Comparison of ENCODE assay signal across 27 cellular contexts in the genomic region with DNA sequence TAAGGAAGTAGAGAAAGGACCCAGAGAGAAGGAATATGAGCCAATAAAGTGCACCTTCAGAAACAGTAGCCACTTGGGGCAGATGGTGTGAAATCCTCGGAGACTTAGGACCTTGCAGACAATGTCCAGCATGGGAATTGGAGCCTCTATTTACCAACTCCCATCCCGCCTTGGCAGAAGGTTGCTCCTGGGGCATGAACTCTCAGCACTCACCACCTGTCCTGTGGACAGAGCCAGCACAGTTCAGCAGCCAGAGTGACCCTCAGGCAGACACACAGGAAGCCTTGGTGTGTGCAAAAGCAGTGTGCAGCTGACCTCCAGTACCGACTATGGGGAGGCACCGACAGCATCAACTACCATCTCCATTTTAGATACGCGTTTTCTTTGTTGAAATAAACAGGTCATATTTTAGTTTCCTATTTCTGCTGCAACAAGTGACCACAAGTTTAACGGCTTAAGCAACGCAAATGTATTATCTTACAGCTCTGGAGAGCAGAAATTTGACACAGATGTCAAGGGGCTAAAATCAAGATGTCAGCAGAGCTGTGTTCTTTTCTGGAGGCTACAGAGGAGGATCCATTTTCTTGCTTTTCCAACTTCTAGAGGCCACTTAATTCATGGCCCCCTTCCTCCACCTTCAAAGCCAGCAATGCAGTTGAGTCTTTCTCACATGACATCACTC.
"Had no signal": no experiment of that assay in that cellular context is flagged by ENCODE, and none has a peak within 500 bp of the region (broad histone marks: within the 10 kb centered on the region; RNA-seq: fewer than 3 reads in every experiment).

No MANE protein-coding gene starts in this region.

- H3K27ac ChIP-seq: stomach, suprapubic skin, testis, thoracic aorta, thyroid gland, tibial artery, tibial nerve, transverse colon, upper lobe of left lung, upper lobe of right lung, uterus, vagina had no signal

- H3K4me3 ChIP-seq: stomach, suprapubic skin, testis, thoracic aorta, thyroid gland, tibial artery, tibial nerve, transverse colon, upper lobe of left lung, upper lobe of right lung, uterus, vagina had no signal

- H3K4me3 Mint-ChIP-seq: stimulated activated effector memory CD8-positive, alpha-beta T cell treated with anti-CD3 and anti-CD28 coated beads, Interleukin-12 subunit alpha, Interleukin-12 subunit beta, amount 100 ng/mL, for 72 hours; stimulated activated memory B cell treated with anti-CD40 and anti-IgM and Interleukin-4, amounts not matched to agents 10 μg/mL and 1 μg/mL and 100 μg/mL, for 72 hours; stimulated activated naive B cell treated with anti-CD40 and anti-IgM and Interleukin-4, amounts not matched to agents 10 μg/mL and 1 μg/mL and 100 μg/mL, for 72 hours; stimulated activated naive CD8-positive, alpha-beta T cell treated with anti-CD3 and anti-CD28 coated beads, Interleukin-15, amount 100 ng/mL, for 72 hours; stimulated activated naive CD8-positive, alpha-beta T cell treated with anti-CD3 and anti-CD28 coated beads, Interleukin-15, Interleukin-2, amounts not matched to agents 100 ng/mL and 50 ng/mL, for 24 hours; type B pancreatic cell had no signal

- H3K27ac Mint-ChIP-seq: stimulated activated effector memory CD8-positive, alpha-beta T cell treated with anti-CD3 and anti-CD28 coated beads, Interleukin-12 subunit alpha, Interleukin-12 subunit beta, amount 100 ng/mL, for 72 hours; stimulated activated memory B cell treated with anti-CD40 and anti-IgM and Interleukin-4, amounts not matched to agents 10 μg/mL and 1 μg/mL and 100 μg/mL, for 72 hours; stimulated activated naive B cell treated with anti-CD40 and anti-IgM and Interleukin-4, amounts not matched to agents 10 μg/mL and 1 μg/mL and 100 μg/mL, for 72 hours; stimulated activated naive CD8-positive, alpha-beta T cell treated with anti-CD3 and anti-CD28 coated beads, Interleukin-15, amount 100 ng/mL, for 72 hours; stimulated activated naive CD8-positive, alpha-beta T cell treated with anti-CD3 and anti-CD28 coated beads, Interleukin-15, Interleukin-2, amounts not matched to agents 100 ng/mL and 50 ng/mL, for 24 hours; type B pancreatic cell had no signal

- H3K9me3 ChIP-seq: suprapubic skin, testis, thoracic aorta, thyroid gland, transverse colon, upper lobe of right lung, uterus, vagina had no signal

- H3K4me1 ChIP-seq: stomach, suprapubic skin, testis, thyroid gland, tibial artery, tibial nerve, transverse colon, upper lobe of left lung, upper lobe of right lung, uterus, vagina had no signal

- DNase-seq: stimulated activated CD4-positive, alpha-beta T cell treated with anti-CD3 and anti-CD28 coated beads, Interleukin-2, amount 100 ng/mL, for 48 hours; stimulated activated CD4-positive, alpha-beta T cell treated with anti-CD3 and anti-CD28 coated beads, Interleukin-4, amount 100 ng/mL, for 1 hour; stimulated activated CD4-positive, alpha-beta T cell treated with anti-CD3 and anti-CD28 coated beads, Interleukin-4, amount 100 ng/mL, for 24 hours; stimulated activated CD4-positive, alpha-beta T cell treated with anti-CD3 and anti-CD28 coated beads, Interleukin-4, amount 100 ng/mL, for 4 hours; stimulated activated naive B cell treated with anti-CD40 and anti-IgM and Interleukin-4, amounts not matched to agents 10 μg/mL and 1 μg/mL and 100 μg/mL, for 72 hours; stimulated activated naive CD4-positive, alpha-beta T cell; stimulated activated naive CD4-positive, alpha-beta T cell treated with Interleukin-2 at 50 U/mL for 16 hours; stimulated activated naive CD8-positive, alpha-beta T cell treated with anti-CD3 and anti-CD28 coated beads, Interleukin-15, amount 100 ng/mL, for 72 hours; stimulated activated naive CD8-positive, alpha-beta T cell treated with anti-CD3 and anti-CD28 coated beads, Interleukin-15, Interleukin-2, amounts not matched to agents 100 U/mL and 50 U/mL, for 24 hours; stomach; substantia nigra; testis; thyroid gland; tibial artery; transverse colon; trophoblast cell; upper lobe of left lung; upper lobe of right lung; uterus had no signal

- H3K36me3 ChIP-seq: stomach, suprapubic skin, thoracic aorta, thyroid gland, tibial artery, tibial nerve, transverse colon, upper lobe of left lung, upper lobe of right lung, uterus, vagina had no signal

- ATAC-seq: stimulated activated effector memory CD8-positive, alpha-beta T cell treated with anti-CD3 and anti-CD28 coated beads, Interleukin-12 subunit alpha, Interleukin-12 subunit beta, amount 100 ng/mL, for 72 hours; stimulated activated memory B cell treated with anti-CD40 and anti-IgM and Interleukin-4, amounts not matched to agents 10 μg/mL and 1 μg/mL and 100 μg/mL, for 72 hours; stimulated activated naive B cell treated with anti-CD40 and anti-IgM and Interleukin-4, amounts not matched to agents 10 μg/mL and 1 μg/mL and 100 μg/mL, for 72 hours; stimulated activated naive CD8-positive, alpha-beta T cell treated with anti-CD3 and anti-CD28 coated beads, Interleukin-15, amount 100 ng/mL, for 72 hours; stimulated activated naive CD8-positive, alpha-beta T cell treated with anti-CD3 and anti-CD28 coated beads, Interleukin-15, Interleukin-2, amounts not matched to agents 100 U/mL and 50 U/mL, for 24 hours; upper lobe of right lung had no signal

- H3K27me3 ChIP-seq: stomach, suprapubic skin, testis, thyroid gland, tibial artery, tibial nerve, transverse colon, upper lobe of left lung, upper lobe of right lung, uterus, vagina had no signal

- H3K36me3 Mint-ChIP-seq: stimulated activated effector memory CD8-positive, alpha-beta T cell treated with anti-CD3 and anti-CD28 coated beads, Interleukin-12 subunit alpha, Interleukin-12 subunit beta, amount 100 ng/mL, for 72 hours; stimulated activated memory B cell treated with anti-CD40 and anti-IgM and Interleukin-4, amounts not matched to agents 10 μg/mL and 1 μg/mL and 100 μg/mL, for 72 hours; stimulated activated naive B cell treated with anti-CD40 and anti-IgM and Interleukin-4, amounts not matched to agents 10 μg/mL and 1 μg/mL and 100 μg/mL, for 72 hours; type B pancreatic cell had no signal

- H3K4me1 Mint-ChIP-seq: stimulated activated effector memory CD8-positive, alpha-beta T cell treated with anti-CD3 and anti-CD28 coated beads, Interleukin-12 subunit alpha, Interleukin-12 subunit beta, amount 100 ng/mL, for 72 hours; stimulated activated memory B cell treated with anti-CD40 and anti-IgM and Interleukin-4, amounts not matched to agents 10 μg/mL and 1 μg/mL and 100 μg/mL, for 72 hours; stimulated activated naive B cell treated with anti-CD40 and anti-IgM and Interleukin-4, amounts not matched to agents 10 μg/mL and 1 μg/mL and 100 μg/mL, for 72 hours; stimulated activated naive CD8-positive, alpha-beta T cell treated with anti-CD3 and anti-CD28 coated beads, Interleukin-15, amount 100 ng/mL, for 72 hours had no signal

- H3K27me3 Mint-ChIP-seq: stimulated activated naive CD8-positive, alpha-beta T cell treated with anti-CD3 and anti-CD28 coated beads, Interleukin-15, amount 100 ng/mL, for 72 hours; type B pancreatic cell had no signal
